In genomic region chr7:22548313-22548712, GRCh38 we compare ENCODE assay signal across 14 cellular contexts. TPM values are rescaled to one million over a fixed set of nuclear protein-coding genes. Genes with fewer than 3 reads are reported as not detected.
DNase-seq lines count a peak whose midpoint lies in the region; TF ChIP-seq lines count a peak whose summit lies in the region.
"Had no signal": no experiment of that assay in that cellular context is flagged by ENCODE, and none has a peak within 500 bp of the region (broad histone marks: within the 10 kb centered on the region; RNA-seq: fewer than 3 reads in every experiment).

No MANE protein-coding gene starts in this region.

- POLR2A ChIA-PET in HEK293T (lab: Yijun Ruan, JAX), result no interaction called here

- CTCF ChIA-PET in HEK293T (lab: Yijun Ruan, JAX), result interaction anchor here (0.9 kb wide), 1 partner anchor 12 kb away, joined by 3 read pairs; no protein-coding TSS in a partner anchor

- DNase-seq in NCI-H1417 (lab: John Stamatoyannopoulos, UW), result peak in 2 of 3 experiments; percentile 16 to 76
- no peak for DNase-seq in NCI-H1417 treated with DMSO at 0.1 percent for 48 hours (lab: John Stamatoyannopoulos, UW)
- DNase-seq in HEK293T (ENCODE audit: extremely low spot score), result no peak
- peak; percentile 83 for DNase-seq in NCI-H748 (lab: John Stamatoyannopoulos, UW; ENCODE audit: unreplicated experiment)
- DNase-seq in renal cortical epithelial cell (ENCODE audit: low read depth), result peak; percentile 50
- DNase-seq in activated naive CD4-positive, alpha-beta T cell (lab: John Stamatoyannopoulos, UW), result no peak
- no peak for DNase-seq in mesenteric fat pad (ENCODE audit: low spot score)
- no peak for DNase-seq in cerebellum (ENCODE audit: low spot score)
- DNase-seq: AML-193; CD4-positive, alpha-beta memory T cell; DMS79 treated with DMSO at 0.1 percent for 48 hours; GM23248 had no signal

TF ChIP-seq in HEK293T, 16 proteins besides CTCF, POLR2A, EP300 and RAD21:
- 0 out of 2 replicates have a peak, but pooled peaks have one; percentile 58 for TF ChIP-seq ARNT (IDR thresholded peaks at IDR 0.05)
- peak; percentile 66 for TF ChIP-seq PKNOX1 (IDR thresholded peaks at IDR 0.05)
- no peak for TF ChIP-seq TARDBP (IDR thresholded peaks at IDR 0.05)
- peak; percentile 97 for TF ChIP-seq FOXA1 (IDR thresholded peaks at IDR 0.05)
- peak; percentile 91 for TF ChIP-seq CTBP1 (IDR thresholded peaks at IDR 0.05; ENCODE audit: borderline replicate concordance)
- peak; percentile 71; the same call in 1 of the 2 replicates for TF ChIP-seq ZNF384 (IDR thresholded peaks at IDR 0.05)
- no peak for TF ChIP-seq LEF1 (IDR thresholded peaks at IDR 0.05; ENCODE audit: borderline replicate concordance)
- no peak for TF ChIP-seq L3MBTL2 (conservative IDR thresholded peaks at IDR 0.05)
TF ChIP-seq in HEK293T: peak in this region for 5.

RNA-seq across cellular contexts. Expression of gene STEAP1B, which starts 48.3 kb away (rescaled TPM):
- total RNA-seq in renal cortical epithelial cell (2.0 and 2.1 TPM in 2 replicates), mesenteric fat pad (2.6 TPM), cerebellum (2.6 TPM)
- total RNA-seq: CD4-positive, alpha-beta memory T cell; GM12878; HT-29 had no signal

Comparison
In these comparisons a context has a peak if more than half of its experiments do, and no peak if none do; other contexts are left out.
1. DNase-seq: peak in NCI-H1417 (2 of 3), NCI-H748 (single experiment) and renal cortical epithelial cell (single experiment); none in NCI-H1417 treated with DMSO at 0.1 percent for 48 hours (single experiment), HEK293T (single experiment), activated naive CD4-positive, alpha-beta T cell (0 of 4), mesenteric fat pad (single experiment) and cerebellum (single experiment).